Comparison of ENCODE assay signal across 16 cellular contexts in genomic region chr2:206408323-206409320, GRCh38. TPM values are rescaled to one million over a fixed set of nuclear protein-coding genes. Genes with fewer than 3 reads are reported as not detected.
DNase-seq lines count a peak whose midpoint lies in the region; ATAC-seq lines count a peak whose summit lies in the region.
"Had no signal": no experiment of that assay in that cellular context is flagged by ENCODE, and none has a peak within 500 bp of the region (broad histone marks: within the 10 kb centered on the region; RNA-seq: fewer than 3 reads in every experiment).

No MANE protein-coding gene starts in this region.

- no peaks in the 10 kb centered on the region for H3K9me3 ChIP-seq in SJCRH30 (replicated peaks)
- H3K9me3 ChIP-seq: adrenal gland, MG63 had no signal

- no peaks in the 10 kb centered on the region for H3K27me3 ChIP-seq in SJCRH30
- H3K27me3 ChIP-seq: adrenal gland, MG63, upper lobe of left lung had no signal

- no peaks in the 10 kb centered on the region for H3K4me1 ChIP-seq in SJCRH30
- H3K4me1 ChIP-seq: adrenal gland, upper lobe of left lung had no signal

- H3K36me3 ChIP-seq in SJCRH30, result no peaks in the 10 kb centered on the region
- H3K36me3 ChIP-seq: adrenal gland, MG63, upper lobe of left lung had no signal

- DNase-seq in mucosa of gallbladder (ENCODE audit: low spot score) (no peak), NCI-H2107 (lab: John Stamatoyannopoulos, UW) (no peak), SJCRH30 (no peak)
- DNase-seq in stimulated activated naive CD8-positive, alpha-beta T cell treated with anti-CD3 and anti-CD28 coated beads, Interleukin-15, Interleukin-2, amounts not matched to agents 100 U/mL and 50 U/mL, for 24 hours, result no peak
- DNase-seq: adrenal gland, DMS79, MG63, natural killer cell, NCI-H446, RPMI8226, upper lobe of left lung had no signal

- no peak overlapping the region for H3K4me3 ChIP-seq in SJCRH30
- H3K4me3 ChIP-seq: adrenal gland, coronary artery, MG63, upper lobe of left lung had no signal

- no peak overlapping the region for H3K27ac ChIP-seq in SJCRH30
- H3K27ac ChIP-seq: adrenal gland, coronary artery, upper lobe of left lung had no signal

- peak; percentile 93 for ATAC-seq in GM18499 (IDR thresholded peaks at IDR 0.05; ENCODE audit: insufficient read depth, unreplicated experiment)
- ATAC-seq in GM19452 (IDR thresholded peaks at IDR 0.05; ENCODE audit: unreplicated experiment), result peak; percentile 76
- ATAC-seq in HG02870 (IDR thresholded peaks at IDR 0.05; ENCODE audit: unreplicated experiment), result peak; percentile 91
- ATAC-seq in HG03571 (IDR thresholded peaks at IDR 0.05; ENCODE audit: unreplicated experiment), result peak; percentile 90
- no peak for ATAC-seq in stimulated activated naive CD8-positive, alpha-beta T cell treated with anti-CD3 and anti-CD28 coated beads, Interleukin-15, Interleukin-2, amounts not matched to agents 100 U/mL and 50 U/mL, for 24 hours
- ATAC-seq: natural killer cell had no signal

RNA-seq across cellular contexts. Expression of gene ADAM23, which starts 34.7 kb away (rescaled TPM):
- 2.4 TPM for total RNA-seq in mucosa of gallbladder
- 23.5 and 25.0 TPM in 2 replicates for total RNA-seq in SJCRH30 (2014; rRNA removed; shearing (Covaris generic))
